In the genomic region with DNA sequence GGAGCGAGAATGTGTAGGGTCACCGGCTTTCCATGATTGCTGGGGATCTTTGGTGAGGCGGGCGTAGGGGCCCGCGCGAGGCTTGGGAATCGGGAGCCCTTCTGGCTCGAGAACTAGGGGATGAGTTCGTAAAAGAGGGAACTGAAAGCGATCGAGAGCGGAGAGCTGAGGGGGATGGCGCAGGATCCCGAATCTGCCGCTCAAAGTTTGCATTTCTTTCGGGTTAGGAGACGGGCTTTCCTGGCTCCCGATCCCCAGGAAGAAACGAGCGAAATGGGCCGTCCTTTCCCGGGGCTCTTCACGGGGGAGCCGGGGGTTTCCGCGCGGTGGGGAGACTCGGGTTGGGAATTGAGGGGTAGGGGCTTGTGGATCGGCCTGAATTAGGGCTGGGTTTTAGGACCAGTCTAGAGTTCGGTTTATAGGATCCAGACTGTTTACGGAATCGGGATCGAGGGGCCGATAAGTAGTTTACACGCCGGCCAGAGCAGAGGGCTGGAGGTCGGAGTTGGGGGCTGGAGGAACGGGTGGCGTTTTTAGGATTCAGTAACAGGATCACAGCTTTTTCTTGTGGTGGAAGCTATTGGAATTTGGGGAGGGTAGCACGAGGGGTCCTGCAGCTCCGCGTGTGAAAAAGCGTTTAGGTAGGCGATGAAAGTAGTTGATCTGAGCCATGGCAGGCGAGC, we compare ENCODE assay signal across 8 cellular contexts. TPM values are rescaled to one million over a fixed set of nuclear protein-coding genes. Genes with fewer than 3 reads are reported as not detected.
DNase-seq lines count a peak whose midpoint lies in the region; ATAC-seq and TF ChIP-seq lines count a peak whose summit lies in the region.

No MANE protein-coding gene starts in this region.

- no peak for ATAC-seq in natural killer cell treated with Interleukin-12 subunit alpha and Interleukin-12 subunit beta and Interleukin-15 and Interleukin-18, amount 100 ng/mL, for 72 hours
- ATAC-seq in GM18519 (IDR thresholded peaks at IDR 0.05; ENCODE audit: low FRiP score, unreplicated experiment), result no peak

- H3K4me1 ChIP-seq in NT2/D1 (ENCODE audit: insufficient read depth, insufficient read length), result peaks cover 3% of the 10 kb centered on the region

- H3K9me3 Mint-ChIP-seq in endothelial cell (ENCODE audit: unreplicated experiment), result no peaks in the 10 kb centered on the region
- no peaks in the 10 kb centered on the region for H3K9me3 Mint-ChIP-seq in natural killer cell treated with Interleukin-12 subunit alpha and Interleukin-12 subunit beta and Interleukin-15 and Interleukin-18, amount 100 ng/mL, for 72 hours

- H3K27me3 ChIP-seq in NT2/D1 (ENCODE audit: insufficient read depth, insufficient read length), result peaks cover 11% of the 10 kb centered on the region

- peak overlapping the region; percentile 63 for H3K4me3 ChIP-seq in NT2/D1 (ENCODE audit: insufficient read length, low read depth)

- H3K36me3 Mint-ChIP-seq in endothelial cell (ENCODE audit: low read depth, unreplicated experiment), result peaks cover 3% of the 10 kb centered on the region
- no peaks in the 10 kb centered on the region for H3K36me3 Mint-ChIP-seq in natural killer cell treated with Interleukin-12 subunit alpha and Interleukin-12 subunit beta and Interleukin-15 and Interleukin-18, amount 100 ng/mL, for 72 hours

- H3K9me3 ChIP-seq in NT2/D1 (ENCODE audit: insufficient read depth, low read length), result no peaks in the 10 kb centered on the region

- peaks cover 18% of the 10 kb centered on the region for H3K27me3 Mint-ChIP-seq in endothelial cell (ENCODE audit: unreplicated experiment)
- peaks cover 63 to 82% of the 10 kb centered on the region in 2 donors for H3K27me3 Mint-ChIP-seq in natural killer cell treated with Interleukin-12 subunit alpha and Interleukin-12 subunit beta and Interleukin-15 and Interleukin-18, amount 100 ng/mL, for 72 hours

- peak overlapping the region; percentile 91 for H3K9ac ChIP-seq in NT2/D1 (ENCODE audit: insufficient read length, low read depth)

- DNase-seq in DMS 273 (lab: John Stamatoyannopoulos, UW; ENCODE audit: unreplicated experiment) (peak; percentile 66), DMS 273 treated with DMSO at 0.1 percent for 48 hours (lab: John Stamatoyannopoulos, UW) (no peak), NT2/D1 (ENCODE audit: low read depth, low spot score) (no peak), endothelial cell (ENCODE audit: low spot score) (no peak), ecto neural progenitor cell (ENCODE audit: low spot score) (no peak)
- DNase-seq in natural killer cell treated with Interleukin-12 subunit alpha and Interleukin-12 subunit beta and Interleukin-15 and Interleukin-18, amount 100 ng/mL, for 72 hours (ENCODE audit: low spot score), result no peak
- DNase-seq in stimulated activated CD4-positive, alpha-beta T cell treated with anti-CD3 and anti-CD28 coated beads, Interleukin-15, amount 100 ng/mL, for 24 hours, result no peak

- H3K4me1 Mint-ChIP-seq in endothelial cell (ENCODE audit: unreplicated experiment), result peaks cover 54% of the 10 kb centered on the region
- peaks cover 10 to 13% of the 10 kb centered on the region in 2 donors for H3K4me1 Mint-ChIP-seq in natural killer cell treated with Interleukin-12 subunit alpha and Interleukin-12 subunit beta and Interleukin-15 and Interleukin-18, amount 100 ng/mL, for 72 hours (ENCODE audit: low read depth in 2 of 2)

- no peaks in the 10 kb centered on the region for H3K36me3 ChIP-seq in NT2/D1 (ENCODE audit: insufficient read depth, insufficient read length, low read length)

- TF ChIP-seq CTCF in endothelial cell (IDR thresholded peaks at IDR 0.05; ENCODE audit: unreplicated experiment), result no peak

- peak overlapping the region; percentile 100 for H3K4me3 Mint-ChIP-seq in endothelial cell (ENCODE audit: unreplicated experiment)
- H3K4me3 Mint-ChIP-seq in natural killer cell treated with Interleukin-12 subunit alpha and Interleukin-12 subunit beta and Interleukin-15 and Interleukin-18, amount 100 ng/mL, for 72 hours, result peak overlapping the region; percentile 86

- H3K27ac Mint-ChIP-seq in endothelial cell (ENCODE audit: unreplicated experiment), result peak overlapping the region; percentile 88
- H3K27ac Mint-ChIP-seq in natural killer cell treated with Interleukin-12 subunit alpha and Interleukin-12 subunit beta and Interleukin-15 and Interleukin-18, amount 100 ng/mL, for 72 hours, result no peak overlapping the region

RNA-seq across cellular contexts. Expression of a gene that starts 1.3 kb away (rescaled TPM):
- 41.8 TPM for total RNA-seq in endothelial cell (ENCODE audit: unreplicated experiment)
- not detected for total RNA-seq in natural killer cell treated with Interleukin-12 subunit alpha and Interleukin-12 subunit beta and Interleukin-15 and Interleukin-18, amount 100 ng/mL, for 72 hours

RNA-seq across cellular contexts. Expression of a gene that starts 54.4 kb away (rescaled TPM):
- 11.4 TPM for total RNA-seq in endothelial cell (ENCODE audit: unreplicated experiment)
- total RNA-seq in natural killer cell treated with Interleukin-12 subunit alpha and Interleukin-12 subunit beta and Interleukin-15 and Interleukin-18, amount 100 ng/mL, for 72 hours, result 10 to 100 TPM; 14.2 to 19.7 TPM

Comparison
In these comparisons a context has a peak if more than half of its experiments do, and no peak if none do; other contexts are left out.
1. RNA of a gene that starts 1.3 kb away (total RNA-seq): 41.8 TPM in endothelial cell (single experiment); not detected in natural killer cell treated with Interleukin-12 subunit alpha and Interleukin-12 subunit beta and Interleukin-15 and Interleukin-18, amount 100 ng/mL, for 72 hours; every median in the first group is over 10 times any median in the second.